Comparison of ENCODE assay signal across 9 cellular contexts in the genomic region with DNA sequence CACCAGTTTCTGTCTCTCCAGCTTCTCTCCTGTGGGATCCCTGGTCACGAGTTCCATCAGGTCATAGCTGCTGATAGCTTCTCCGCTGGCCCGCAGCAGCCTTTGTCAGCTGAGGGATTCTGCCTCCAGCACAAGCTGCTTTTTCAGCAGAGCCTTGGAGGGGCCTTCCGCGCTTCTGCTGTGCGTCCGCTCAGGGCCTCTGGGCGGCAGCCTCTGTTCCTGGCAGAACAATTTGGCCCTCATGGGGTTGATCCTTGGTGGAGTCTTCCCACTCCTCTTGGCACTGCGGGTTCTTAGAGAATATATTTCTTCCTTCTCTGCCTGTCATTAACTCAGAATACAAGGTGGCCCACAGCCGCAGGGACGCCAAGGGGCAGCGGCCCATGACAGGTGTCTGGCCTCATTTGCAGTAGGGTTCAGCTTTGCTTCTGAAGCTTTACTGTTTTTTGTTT.
A peak's percentile ranks its signal among the peaks of the same experiment; 100 is the strongest.
DNase-seq lines count a peak whose midpoint lies in the region; ATAC-seq, FAIRE-seq and TF ChIP-seq lines count a peak whose summit lies in the region.
"Had no signal": no experiment of that assay in that cellular context is flagged by ENCODE, and none has a peak within 500 bp of the region (broad histone marks: within the 10 kb centered on the region; RNA-seq: fewer than 3 reads in every experiment).

No MANE protein-coding gene starts in this region.

- H3T11ph ChIP-seq in H9 (ENCODE audit: low read length), result no peak overlapping the region

- peaks cover 7% of the 10 kb centered on the region for H3K9me1 ChIP-seq in keratinocyte (ENCODE audit: control insufficient read depth, extremely low read depth, insufficient read depth, low read length)

- no peak overlapping the region for H2AK5ac ChIP-seq in H9 (ENCODE audit: insufficient read length, low read length)

- peaks cover 6% of the 10 kb centered on the region for H3K79me1 ChIP-seq in H9 (ENCODE audit: insufficient read depth, low read depth, low read length, poor library complexity, severe bottlenecking)

- ATAC-seq in body of pancreas (no peak), gastrocnemius medialis (peak; percentile 66 to 72), GM19035 (IDR thresholded peaks at IDR 0.05; ENCODE audit: unreplicated experiment) (no peak)

- FAIRE-seq in keratinocyte (lab: Jason Lieb, UNC), result no peak
- FAIRE-seq: endothelial cell of umbilical vein had no signal

- no peaks in the 10 kb centered on the region; the same call in 1 of the 2 replicates for H3K4me1 ChIP-seq in H9 (ENCODE audit: insufficient read depth, low read length)
- peaks cover 19% of the 10 kb centered on the region for H3K4me1 ChIP-seq in body of pancreas
- peaks cover 15% of the 10 kb centered on the region for H3K4me1 ChIP-seq in keratinocyte (ENCODE audit: control insufficient read depth, extremely low read depth, insufficient read depth, low read length)
- peaks cover 47 to 61% of the 10 kb centered on the region in 2 donors for H3K4me1 ChIP-seq in gastrocnemius medialis

- no peak overlapping the region for H3K14ac ChIP-seq in H9 (ENCODE audit: insufficient read depth, low read length)

- H4K8ac ChIP-seq in H9 (replicated peaks; ENCODE audit: insufficient read length, low read depth, low read length), result no peak overlapping the region

- H4K20me1 ChIP-seq in H9 (ENCODE audit: control insufficient read depth, insufficient read depth, insufficient read length), result peaks cover 3% of the 10 kb centered on the region
- peaks cover 18% of the 10 kb centered on the region for H4K20me1 ChIP-seq in keratinocyte (ENCODE audit: control insufficient read depth, extremely low read depth, insufficient read depth, low read length)

- H3K9ac ChIP-seq in H9 (ENCODE audit: extremely low read depth, insufficient read length, low read length), result no peak overlapping the region
- H3K9ac ChIP-seq in keratinocyte (ENCODE audit: control insufficient read depth, extremely low read depth, insufficient read depth, low read length), result no peak overlapping the region

- peaks cover 24% of the 10 kb centered on the region; the same call in 1 of the 2 replicates for H3K79me2 ChIP-seq in H9 (ENCODE audit: insufficient read depth, low read length)
- peaks cover 14% of the 10 kb centered on the region for H3K79me2 ChIP-seq in keratinocyte (ENCODE audit: control insufficient read depth, insufficient read depth, low read length)

- H3K9me3 ChIP-seq in H9 (ENCODE audit: control insufficient read depth, low read depth, low read length) (no peaks in the 10 kb centered on the region), body of pancreas (no peaks in the 10 kb centered on the region), keratinocyte (ENCODE audit: control insufficient read depth, low read depth, low read length) (no peaks in the 10 kb centered on the region), gastrocnemius medialis (no peaks in the 10 kb centered on the region)

- intact Hi-C loops in body of pancreas (cut with DNase I), result no loop called here
- intact Hi-C loops in gastrocnemius medialis (cut with DNase I; ENCODE audit: low total_unique reads), result no loop called here

- no peak overlapping the region for H2BK5ac ChIP-seq in H9 (ENCODE audit: insufficient read length, low read length)

- H3K4me2 ChIP-seq in H9 (ENCODE audit: insufficient read depth, insufficient read length, low read length) (no peak overlapping the region), keratinocyte (ENCODE audit: control insufficient read depth, extremely low read depth, insufficient read depth, low read depth, low read length) (peak overlapping the region; percentile 56)

- in situ Hi-C loops in gastrocnemius medialis (cut with MboI; ENCODE audit: low sequenced_read_pairs in 4 of 4), result loop anchor here in 1 of 4 donors (25.0 kb wide), 1 partner anchor 108 kb away; no protein-coding TSS in a partner anchor

- H3K27me3 Mint-ChIP-seq in H9 (ENCODE audit: low read depth), result peaks cover 1% of the 10 kb centered on the region; the same call in 1 of the 2 replicates

- no peak overlapping the region for H3K23ac ChIP-seq in H9 (ENCODE audit: insufficient read length, low read depth, low read length)

- no peak overlapping the region for H2BK20ac ChIP-seq in H9 (ENCODE audit: low read depth, low read length, poor library complexity, severe bottlenecking)

- H3K56ac ChIP-seq in H9 (ENCODE audit: insufficient read length, low read depth, low read length), result no peak overlapping the region

- H3K4me3 ChIP-seq in body of pancreas, result no peak overlapping the region
- H3K4me3 ChIP-seq in keratinocyte (ENCODE audit: control insufficient read depth in 2 of 3, extremely low read depth in 1 of 3, insufficient read depth in 2 of 3, low read depth in 1 of 3, low read length in 3 of 3), result peak overlapping the region in 1 of 3 experiments; percentile 16
- peak overlapping the region; percentile 34 to 46 (median 39) for H3K4me3 ChIP-seq in gastrocnemius medialis
- H3K4me3 ChIP-seq in H7 (ENCODE audit: insufficient read depth, low read depth, low read length), result no peak overlapping the region

- no peak overlapping the region for H3K4ac ChIP-seq in H9 (ENCODE audit: low read depth, low read length)

- TF ChIP-seq CTCF in H9 (conservative IDR thresholded peaks at IDR 0.05) (no peak), body of pancreas (IDR thresholded peaks at IDR 0.05) (no peak), keratinocyte (optimal IDR thresholded peaks at IDR 0.05 in 1 of 3, IDR thresholded peaks at IDR 0.05 in 1 of 3, conservative IDR thresholded peaks at IDR 0.05 in 1 of 3; ENCODE audit: extremely low read depth in 1 of 3, insufficient read depth in 2 of 3, low read length in 3 of 3) (no peak), gastrocnemius medialis (IDR thresholded peaks at IDR 0.05 in 4 of 5, conservative IDR thresholded peaks at IDR 0.05 in 1 of 5) (peak in 4 of 5 experiments; percentile 29 to 60 (median 39))

- H3K4me1 Mint-ChIP-seq in H9, result peaks cover 34 to 41% of the 10 kb centered on the region in 2 experiments

- no peak for TF ChIP-seq POLR2A in body of pancreas (IDR thresholded peaks at IDR 0.05)
- peak; percentile 31 to 57 for TF ChIP-seq POLR2A in gastrocnemius medialis (IDR thresholded peaks at IDR 0.05)

- H2BK15ac ChIP-seq in H9 (ENCODE audit: low read depth, low read length), result no peak overlapping the region

- no peaks in the 10 kb centered on the region for H3K9me3 Mint-ChIP-seq in H9

- no peaks in the 10 kb centered on the region for H3K36me3 ChIP-seq in body of pancreas (replicated peaks in 1 of 2; ENCODE audit: insufficient read depth in 1 of 2, low read depth in 2 of 2)
- peaks cover 24 to 43% of the 10 kb centered on the region in 2 experiments for H3K36me3 ChIP-seq in keratinocyte (ENCODE audit: control insufficient read depth in 2 of 2, extremely low read depth in 1 of 2, insufficient read depth in 2 of 2, low read length in 2 of 2)
- H3K36me3 ChIP-seq in gastrocnemius medialis, result peaks cover 0 to 9% of the 10 kb centered on the region in 2 donors
- peaks cover 75% of the 10 kb centered on the region for H3K36me3 ChIP-seq in H7 (replicated peaks; ENCODE audit: control insufficient read depth, insufficient read depth, low read length)

- WGBS in H9 (ENCODE audit: extremely low coverage, insufficient read length, low lambda C conversion rate), result no CpG with 5 or more reads among the region's 12 CpGs
- WGBS in body of pancreas, 2 donors, result 84 to 96% methylated on average over 11 to 12 of the region's 12 CpGs

- no peak overlapping the region for H4K91ac ChIP-seq in H9 (ENCODE audit: insufficient read length, low read depth, low read length)

- H3K27me3 ChIP-seq in H9 (ENCODE audit: insufficient read depth, low read length) (no peaks in the 10 kb centered on the region), body of pancreas (no peaks in the 10 kb centered on the region), keratinocyte (ENCODE audit: control insufficient read depth, extremely low read depth, insufficient read depth, low read length) (no peaks in the 10 kb centered on the region), gastrocnemius medialis (no peaks in the 10 kb centered on the region), H7 (ENCODE audit: control insufficient read depth, insufficient read depth, low read length) (no peaks in the 10 kb centered on the region)

- H3K27ac Mint-ChIP-seq in H9, result peak overlapping the region in 2 of 3 experiments; percentile 66 to 92; a peak in 4 of 7 replicates

- no peak overlapping the region for H2BK12ac ChIP-seq in H9 (ENCODE audit: insufficient read length, low read depth, low read length)

- H3K4me3 Mint-ChIP-seq in H9, result no peak overlapping the region

- no peak overlapping the region for H2BK120ac ChIP-seq in H9 (ENCODE audit: low read depth, low read length, poor library complexity, severe bottlenecking)

- no peak overlapping the region for H4K5ac ChIP-seq in H9 (ENCODE audit: insufficient read length, low read depth, low read length)

- H3K27ac ChIP-seq in H9 (ENCODE audit: insufficient read length, low read depth, low read length) (no peak overlapping the region), body of pancreas (peak overlapping the region in 3 of 4 donors; percentile 41 to 67 (median 55)), keratinocyte (ENCODE audit: control insufficient read depth, insufficient read depth, low read length) (peak overlapping the region; percentile 30), gastrocnemius medialis (peak overlapping the region; percentile 82 to 92 (median 86))

- H3K23me2 ChIP-seq in H9 (ENCODE audit: insufficient read length, low read depth, low read length, poor library complexity, severe bottlenecking), result no peaks in the 10 kb centered on the region

- peaks cover 83 to 98% (median 97%) of the 10 kb centered on the region in 3 experiments for H3K36me3 Mint-ChIP-seq in H9 (ENCODE audit: insufficient read depth in 1 of 3, low read depth in 3 of 3)

- H2AFZ ChIP-seq in H9 (ENCODE audit: low read length) (no peak overlapping the region), keratinocyte (ENCODE audit: control insufficient read depth, low read length) (no peak overlapping the region)

- dilution Hi-C loops in keratinocyte (cut with MboI; ENCODE audit: extremely low pct_ligation_motif_present, low sequenced_read_pairs), result no loop called here

- DNase-seq in H9, result no peak
- peak in 1 of 4 donors; percentile 16 for DNase-seq in body of pancreas
- DNase-seq in keratinocyte (ENCODE audit: low read depth, low spot score), result no peak
- DNase-seq in gastrocnemius medialis, result peak; percentile 82 to 88
- DNase-seq in stimulated activated CD4-positive, alpha-beta T cell treated with anti-CD3 and anti-CD28 coated beads, Interleukin-2, amount 100 ng/mL, for 24 hours, result no peak
- DNase-seq in H7, result no peak
- no peak for DNase-seq in effector CD8-positive, alpha-beta T cell (lab: John Stamatoyannopoulos, UW)

- no peak overlapping the region for H3K18ac ChIP-seq in H9 (ENCODE audit: insufficient read length, low read depth, low read length)

Comparison
In these comparisons a context has a peak if more than half of its experiments do, and no peak if none do; other contexts are left out.
1. DNase-seq: peak in gastrocnemius medialis (2 of 2); none in H9 (single experiment), keratinocyte (single experiment), stimulated activated CD4-positive, alpha-beta T cell treated with anti-CD3 and anti-CD28 coated beads, Interleukin-2, amount 100 ng/mL, for 24 hours (0 of 2), H7 (single experiment) and effector CD8-positive, alpha-beta T cell (single experiment).
2. CTCF ChIP-seq: peak in gastrocnemius medialis (4 of 5); none in H9 (single experiment), body of pancreas (0 of 7) and keratinocyte (0 of 3).
3. ATAC-seq: peak in gastrocnemius medialis (2 of 2); none in body of pancreas (single experiment) and GM19035 (single experiment).
4. H3K4me3 ChIP-seq: peak in gastrocnemius medialis (4 of 4); none in body of pancreas (0 of 2) and H7 (single experiment).
5. POLR2A ChIP-seq: peak in gastrocnemius medialis (2 of 2); none in body of pancreas (0 of 3).